ENCODE assay signal across 1 cellular context in the genomic region with DNA sequence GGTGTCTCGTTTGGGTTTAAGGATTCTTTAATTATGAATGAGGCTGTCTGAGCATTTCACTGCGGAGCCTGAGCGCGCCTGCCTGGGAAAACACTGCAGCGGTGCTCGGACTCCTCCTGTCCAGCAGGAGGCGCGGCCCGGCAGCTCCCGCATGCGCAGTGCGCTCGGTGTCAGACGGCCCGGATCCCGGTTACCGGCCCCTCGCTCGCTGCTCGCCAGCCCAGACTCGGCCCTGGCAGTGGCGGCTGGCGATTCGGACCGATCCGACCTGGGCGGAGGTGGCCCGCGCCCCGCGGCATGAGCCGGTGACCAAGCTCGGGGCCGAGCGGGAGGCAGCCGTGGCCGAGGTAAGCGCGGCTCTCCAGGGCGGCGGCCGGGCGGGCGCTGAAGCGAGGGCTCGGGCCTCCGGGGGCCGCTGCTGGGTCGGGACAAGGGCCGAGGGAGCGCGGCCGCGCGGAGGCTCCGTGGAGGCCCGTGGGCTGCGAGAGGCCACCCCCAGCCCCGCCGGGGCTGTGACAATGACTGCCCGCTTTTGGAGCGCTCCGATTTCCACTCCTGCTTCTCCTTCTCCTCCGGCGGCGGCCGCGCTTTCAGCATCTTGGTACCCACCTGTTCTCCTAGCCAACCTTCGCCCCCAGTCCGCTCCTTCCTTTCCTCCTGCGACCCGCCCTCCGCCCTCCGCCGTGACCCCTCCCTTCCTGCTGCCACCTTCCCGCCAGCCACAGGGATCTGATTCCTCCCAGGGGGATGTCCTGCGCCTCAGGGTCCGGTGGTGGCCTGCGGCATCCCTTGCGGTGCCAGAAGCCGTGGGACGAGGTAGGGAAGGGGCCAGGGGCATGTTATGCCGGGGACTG.
TF ChIP-seq lines count a peak whose summit lies in the region.

TSS of gene EXT2 (plus strand) at position 173 of the 854 bp plus-strand sequence. CDS start 12,035 bp downstream, outside the sequence.

TF ChIP-seq in HepG2, 621 proteins besides CTCF, POLR2A, EP300 and RAD21 (continued from another document and continues in another):
- TF ChIP-seq, protein P1, sequence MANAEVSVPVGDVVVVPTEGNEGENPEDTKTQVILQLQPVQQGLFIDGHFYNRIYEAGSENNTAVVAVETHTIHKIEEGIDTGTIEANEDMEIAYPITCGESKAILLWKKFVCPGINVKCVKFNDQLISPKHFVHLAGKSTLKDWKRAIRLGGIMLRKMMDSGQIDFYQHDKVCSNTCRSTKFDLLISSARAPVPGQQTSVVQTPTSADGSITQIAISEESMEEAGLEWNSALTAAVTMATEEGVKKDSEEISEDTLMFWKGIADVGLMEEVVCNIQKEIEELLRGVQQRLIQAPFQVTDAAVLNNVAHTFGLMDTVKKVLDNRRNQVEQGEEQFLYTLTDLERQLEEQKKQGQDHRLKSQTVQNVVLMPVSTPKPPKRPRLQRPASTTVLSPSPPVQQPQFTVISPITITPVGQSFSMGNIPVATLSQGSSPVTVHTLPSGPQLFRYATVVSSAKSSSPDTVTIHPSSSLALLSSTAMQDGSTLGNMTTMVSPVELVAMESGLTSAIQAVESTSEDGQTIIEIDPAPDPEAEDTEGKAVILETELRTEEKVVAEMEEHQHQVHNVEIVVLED (CRISPR knock-in tag; IDR thresholded peaks at IDR 0.05; ENCODE audit: borderline replicate concordance), result no peak
- TF ChIP-seq THAP11 (CRISPR knock-in tag; IDR thresholded peaks at IDR 0.05) (peak; percentile 66), DMAP1 (CRISPR knock-in tag; IDR thresholded peaks at IDR 0.05) (peak; percentile 48; the same call in 1 of the 2 replicates), ZNF577 (CRISPR knock-in tag; IDR thresholded peaks at IDR 0.05; ENCODE audit: borderline replicate concordance, low read depth) (no peak), BCL3 (CRISPR knock-in tag; IDR thresholded peaks at IDR 0.05) (peak; percentile 63; the same call in 1 of the 2 replicates), MYC (CRISPR knock-in tag; IDR thresholded peaks at IDR 0.05; ENCODE audit: borderline replicate concordance) (0 out of 2 replicates have a peak, but pooled peaks have one; percentile 11), SCMH1 (CRISPR knock-in tag; IDR thresholded peaks at IDR 0.05; ENCODE audit: borderline replicate concordance) (no peak), TSC22D2 (CRISPR knock-in tag; IDR thresholded peaks at IDR 0.05; ENCODE audit: borderline replicate concordance) (no peak; the same call in 1 of the 2 replicates), ETS1 (CRISPR knock-in tag; IDR thresholded peaks at IDR 0.05) (no peak), GABPB1 (CRISPR knock-in tag; IDR thresholded peaks at IDR 0.05) (peak; percentile 69; the same call in 1 of the 2 replicates), BRCA1 (CRISPR knock-in tag; IDR thresholded peaks at IDR 0.05) (no peak), ZSCAN22 (CRISPR knock-in tag; IDR thresholded peaks at IDR 0.05) (no peak), FOSL1 (CRISPR knock-in tag; IDR thresholded peaks at IDR 0.05; ENCODE audit: borderline replicate concordance) (no peak), CC2D1A (CRISPR knock-in tag; IDR thresholded peaks at IDR 0.05) (no peak), ZNF552 (CRISPR knock-in tag; IDR thresholded peaks at IDR 0.05; ENCODE audit: borderline replicate concordance) (no peak), SMARCC2 (IDR thresholded peaks at IDR 0.05) (no peak), GPN1 (CRISPR knock-in tag; IDR thresholded peaks at IDR 0.05; ENCODE audit: borderline replicate concordance) (no peak), ZNF768 (CRISPR knock-in tag; IDR thresholded peaks at IDR 0.05) (peak; percentile 34; the same call in 1 of the 2 replicates), KDM4B (CRISPR knock-in tag; IDR thresholded peaks at IDR 0.05) (no peak), CEBPG (CRISPR knock-in tag; IDR thresholded peaks at IDR 0.05) (no peak), ZNF747 (CRISPR knock-in tag; IDR thresholded peaks at IDR 0.05; ENCODE audit: borderline replicate concordance) (no peak), ZNF737 (CRISPR knock-in tag; IDR thresholded peaks at IDR 0.05; ENCODE audit: borderline replicate concordance) (no peak), SMC3 (IDR thresholded peaks at IDR 0.05; ENCODE audit: low read length) (no peak), ZBTB20 (CRISPR knock-in tag; IDR thresholded peaks at IDR 0.05; ENCODE audit: borderline replicate concordance, low read depth) (no peak), FOXO1 (CRISPR knock-in tag; IDR thresholded peaks at IDR 0.05) (peak; percentile 16; the same call in 1 of the 2 replicates), CBX1 (IDR thresholded peaks at IDR 0.05; ENCODE audit: low read depth) (no peak), HMG20A (CRISPR knock-in tag; IDR thresholded peaks at IDR 0.05; ENCODE audit: borderline replicate concordance) (no peak), ZNF432 (CRISPR knock-in tag; IDR thresholded peaks at IDR 0.05; ENCODE audit: borderline replicate concordance) (no peak), ZNF292 (CRISPR knock-in tag; IDR thresholded peaks at IDR 0.05; ENCODE audit: borderline replicate concordance, low read depth) (no peak), ZNF770 (CRISPR knock-in tag; IDR thresholded peaks at IDR 0.05) (peak; percentile 89), FOXC1 (CRISPR knock-in tag; IDR thresholded peaks at IDR 0.05; ENCODE audit: borderline replicate concordance) (no peak)
- TF ChIP-seq, protein P2, sequence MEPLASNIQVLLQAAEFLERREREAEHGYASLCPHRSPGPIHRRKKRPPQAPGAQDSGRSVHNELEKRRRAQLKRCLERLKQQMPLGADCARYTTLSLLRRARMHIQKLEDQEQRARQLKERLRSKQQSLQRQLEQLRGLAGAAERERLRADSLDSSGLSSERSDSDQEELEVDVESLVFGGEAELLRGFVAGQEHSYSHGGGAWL (CRISPR knock-in tag; IDR thresholded peaks at IDR 0.05), result no peak
- TF ChIP-seq, protein P3, sequence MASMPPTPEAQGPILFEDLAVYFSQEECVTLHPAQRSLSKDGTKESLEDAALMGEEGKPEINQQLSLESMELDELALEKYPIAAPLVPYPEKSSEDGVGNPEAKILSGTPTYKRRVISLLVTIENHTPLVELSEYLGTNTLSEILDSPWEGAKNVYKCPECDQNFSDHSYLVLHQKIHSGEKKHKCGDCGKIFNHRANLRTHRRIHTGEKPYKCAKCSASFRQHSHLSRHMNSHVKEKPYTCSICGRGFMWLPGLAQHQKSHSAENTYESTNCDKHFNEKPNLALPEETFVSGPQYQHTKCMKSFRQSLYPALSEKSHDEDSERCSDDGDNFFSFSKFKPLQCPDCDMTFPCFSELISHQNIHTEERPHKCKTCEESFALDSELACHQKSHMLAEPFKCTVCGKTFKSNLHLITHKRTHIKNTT (CRISPR knock-in tag; IDR thresholded peaks at IDR 0.05), result no peak
- TF ChIP-seq, protein P4, sequence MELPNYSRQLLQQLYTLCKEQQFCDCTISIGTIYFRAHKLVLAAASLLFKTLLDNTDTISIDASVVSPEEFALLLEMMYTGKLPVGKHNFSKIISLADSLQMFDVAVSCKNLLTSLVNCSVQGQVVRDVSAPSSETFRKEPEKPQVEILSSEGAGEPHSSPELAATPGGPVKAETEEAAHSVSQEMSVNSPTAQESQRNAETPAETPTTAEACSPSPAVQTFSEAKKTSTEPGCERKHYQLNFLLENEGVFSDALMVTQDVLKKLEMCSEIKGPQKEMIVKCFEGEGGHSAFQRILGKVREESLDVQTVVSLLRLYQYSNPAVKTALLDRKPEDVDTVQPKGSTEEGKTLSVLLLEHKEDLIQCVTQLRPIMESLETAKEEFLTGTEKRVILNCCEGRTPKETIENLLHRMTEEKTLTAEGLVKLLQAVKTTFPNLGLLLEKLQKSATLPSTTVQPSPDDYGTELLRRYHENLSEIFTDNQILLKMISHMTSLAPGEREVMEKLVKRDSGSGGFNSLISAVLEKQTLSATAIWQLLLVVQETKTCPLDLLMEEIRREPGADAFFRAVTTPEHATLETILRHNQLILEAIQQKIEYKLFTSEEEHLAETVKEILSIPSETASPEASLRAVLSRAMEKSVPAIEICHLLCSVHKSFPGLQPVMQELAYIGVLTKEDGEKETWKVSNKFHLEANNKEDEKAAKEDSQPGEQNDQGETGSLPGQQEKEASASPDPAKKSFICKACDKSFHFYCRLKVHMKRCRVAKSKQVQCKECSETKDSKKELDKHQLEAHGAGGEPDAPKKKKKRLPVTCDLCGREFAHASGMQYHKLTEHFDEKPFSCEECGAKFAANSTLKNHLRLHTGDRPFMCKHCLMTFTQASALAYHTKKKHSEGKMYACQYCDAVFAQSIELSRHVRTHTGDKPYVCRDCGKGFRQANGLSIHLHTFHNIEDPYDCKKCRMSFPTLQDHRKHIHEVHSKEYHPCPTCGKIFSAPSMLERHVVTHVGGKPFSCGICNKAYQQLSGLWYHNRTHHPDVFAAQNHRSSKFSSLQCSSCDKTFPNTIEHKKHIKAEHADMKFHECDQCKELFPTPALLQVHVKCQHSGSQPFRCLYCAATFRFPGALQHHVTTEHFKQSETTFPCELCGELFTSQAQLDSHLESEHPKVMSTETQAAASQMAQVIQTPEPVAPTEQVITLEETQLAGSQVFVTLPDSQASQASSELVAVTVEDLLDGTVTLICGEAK (IDR thresholded peaks at IDR 0.05), result no peak
- TF ChIP-seq, protein P4 (CRISPR knock-in tag; IDR thresholded peaks at IDR 0.05), result no peak
- TF ChIP-seq, protein P5, sequence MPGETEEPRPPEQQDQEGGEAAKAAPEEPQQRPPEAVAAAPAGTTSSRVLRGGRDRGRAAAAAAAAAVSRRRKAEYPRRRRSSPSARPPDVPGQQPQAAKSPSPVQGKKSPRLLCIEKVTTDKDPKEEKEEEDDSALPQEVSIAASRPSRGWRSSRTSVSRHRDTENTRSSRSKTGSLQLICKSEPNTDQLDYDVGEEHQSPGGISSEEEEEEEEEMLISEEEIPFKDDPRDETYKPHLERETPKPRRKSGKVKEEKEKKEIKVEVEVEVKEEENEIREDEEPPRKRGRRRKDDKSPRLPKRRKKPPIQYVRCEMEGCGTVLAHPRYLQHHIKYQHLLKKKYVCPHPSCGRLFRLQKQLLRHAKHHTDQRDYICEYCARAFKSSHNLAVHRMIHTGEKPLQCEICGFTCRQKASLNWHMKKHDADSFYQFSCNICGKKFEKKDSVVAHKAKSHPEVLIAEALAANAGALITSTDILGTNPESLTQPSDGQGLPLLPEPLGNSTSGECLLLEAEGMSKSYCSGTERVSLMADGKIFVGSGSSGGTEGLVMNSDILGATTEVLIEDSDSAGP (CRISPR knock-in tag; IDR thresholded peaks at IDR 0.05; ENCODE audit: borderline replicate concordance), result peak; percentile 45
- TF ChIP-seq, protein P6, sequence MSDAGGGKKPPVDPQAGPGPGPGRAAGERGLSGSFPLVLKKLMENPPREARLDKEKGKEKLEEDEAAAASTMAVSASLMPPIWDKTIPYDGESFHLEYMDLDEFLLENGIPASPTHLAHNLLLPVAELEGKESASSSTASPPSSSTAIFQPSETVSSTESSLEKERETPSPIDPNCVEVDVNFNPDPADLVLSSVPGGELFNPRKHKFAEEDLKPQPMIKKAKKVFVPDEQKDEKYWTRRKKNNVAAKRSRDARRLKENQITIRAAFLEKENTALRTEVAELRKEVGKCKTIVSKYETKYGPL (CRISPR knock-in tag; IDR thresholded peaks at IDR 0.05), result no peak
